ENCODE assay signal across 21 cellular contexts in genomic region chr1:235625340-235625739, GRCh38. TPM values are rescaled to one million over a fixed set of nuclear protein-coding genes. Genes with fewer than 3 reads are reported as not detected.
"Had no signal": no experiment of that assay in that cellular context is flagged by ENCODE, and none has a peak within 500 bp of the region (broad histone marks: within the 10 kb centered on the region; RNA-seq: fewer than 3 reads in every experiment).

No MANE protein-coding gene starts in this region.

- ATAC-seq: effector memory CD8-positive, alpha-beta T cell; gastrocnemius medialis; left lung; naive thymus-derived CD4-positive, alpha-beta T cell; right lobe of liver; stimulated activated naive CD8-positive, alpha-beta T cell treated with anti-CD3 and anti-CD28 coated beads, Interleukin-15, amount 100 ng/mL, for 72 hours had no signal

- H3K27ac ChIP-seq: gastrocnemius medialis, heart left ventricle, hepatocyte, left lung, neural progenitor cell, parathyroid adenoma, right lobe of liver, suprapubic skin had no signal

- H3K9ac ChIP-seq: neural progenitor cell, parathyroid adenoma had no signal

- H3K27me3 ChIP-seq: gastrocnemius medialis, hepatocyte, neural progenitor cell, right lobe of liver, transverse colon had no signal

- H3K4me1 ChIP-seq: gastrocnemius medialis, left lung, parathyroid adenoma, right lobe of liver, suprapubic skin had no signal

- H3K79me2 ChIP-seq: hepatocyte, parathyroid adenoma had no signal

- H3K4me3 ChIP-seq: gastrocnemius medialis, heart left ventricle, hepatocyte, left lung, neural progenitor cell, right lobe of liver, smooth muscle cell, suprapubic skin, transverse colon had no signal

- DNase-seq: cortex of kidney; effector memory CD8-positive, alpha-beta T cell; foreskin fibroblast; gastrocnemius medialis; heart left ventricle; kidney; left lung; naive thymus-derived CD4-positive, alpha-beta T cell; right lobe of liver; stimulated activated CD4-positive, alpha-beta T cell treated with anti-CD3 and anti-CD28 coated beads, Interleukin-12 subunit alpha, Interleukin-12 subunit beta, amount 100 ng/mL, for 4 hours; stimulated activated CD4-positive, alpha-beta T cell treated with anti-CD3 and anti-CD28 coated beads, Interleukin-1b, Interleukin-23, amount 100 ng/mL, for 48 hours; stimulated activated CD4-positive, alpha-beta T cell treated with anti-CD3 and anti-CD28 coated beads, Interleukin-4, amount 100 ng/mL, for 1 hour; stimulated activated CD8-positive, alpha-beta memory T cell treated with anti-CD3 and anti-CD28 coated beads, Interleukin-4, amount 100 ng/mL, for 48 hours; stimulated activated naive CD4-positive, alpha-beta T cell; stimulated activated naive CD8-positive, alpha-beta T cell treated with anti-CD3 and anti-CD28 coated beads, Interleukin-15, amount 100 ng/mL, for 72 hours; transverse colon had no signal

- H2AFZ ChIP-seq: hepatocyte, neural progenitor cell, parathyroid adenoma had no signal

- H3K36me3 ChIP-seq: gastrocnemius medialis, heart left ventricle, left lung, neural progenitor cell, right lobe of liver, suprapubic skin, transverse colon had no signal

- H3K4me2 ChIP-seq: hepatocyte, neural progenitor cell, smooth muscle cell had no signal

- H3K9me3 ChIP-seq: gastrocnemius medialis, heart left ventricle, left lung, right lobe of liver, suprapubic skin, transverse colon had no signal

RNA-seq across cellular contexts. Expression of gene GNG4, which starts 24.2 kb away (rescaled TPM):
- total RNA-seq: gastrocnemius medialis, kidney, left lung had no signal
- polyA plus RNA-seq: heart left ventricle; naive thymus-derived CD4-positive, alpha-beta T cell had no signal
